In genomic region chr2:28894470-28895188, GRCh38 we compare ENCODE assay signal across 8 cellular contexts. TPM values are rescaled to one million over a fixed set of nuclear protein-coding genes. Genes with fewer than 3 reads are reported as not detected.
DNase-seq lines count a peak whose midpoint lies in the region; ATAC-seq and TF ChIP-seq lines count a peak whose summit lies in the region.

TSS of gene WDR43 (plus strand) at chr2:28894667. CDS start at chr2:28894699, 32 bp downstream.

- H3K27ac Mint-ChIP-seq in activated T-helper 17 cell treated with anti-CD3 and anti-CD28 coated beads, Interleukin-2, amount 50 U/mL, for 72 hours, result peak within 1 kb of the TSS; percentile 99
- H3K27ac Mint-ChIP-seq in natural killer cell, result peak within 1 kb of the TSS; percentile 77 to 93

- peaks cover 43% of the 10 kb centered on the region for H3K36me3 Mint-ChIP-seq in activated T-helper 17 cell treated with anti-CD3 and anti-CD28 coated beads, Interleukin-2, amount 50 U/mL, for 72 hours (ENCODE audit: low read depth)
- no peaks in the 10 kb centered on the region for H3K36me3 Mint-ChIP-seq in natural killer cell

- DNase-seq in Daoy (ENCODE audit: low read depth), result peak; percentile 100
- peak; percentile 88 for DNase-seq in GOT3 (lab: John Stamatoyannopoulos, UW)
- peak; percentile 95 for DNase-seq in LNCaP clone FGC (ENCODE audit: low read depth)
- peak; percentile 96 for DNase-seq in RWPE1 (ENCODE audit: low spot score)
- DNase-seq in fibroblast of mammary gland (ENCODE audit: low read depth), result peak; percentile 98
- peak; percentile 98 for DNase-seq in natural killer cell
- DNase-seq in stimulated activated naive CD4-positive, alpha-beta T cell treated with Interleukin-2 at 50 U/mL for 16 hours (lab: John Stamatoyannopoulos, UW), result peak; percentile 97

- CTCF ChIA-PET in RWPE1 (lab: Yijun Ruan, JAX), result interaction anchor here (0.6 to 0.7 kb wide), 2 partner anchors 11 to 1817 kb away, joined by 3 to 5 read pairs; no protein-coding TSS in a partner anchor

- no peaks in the 10 kb centered on the region for H3K9me3 Mint-ChIP-seq in activated T-helper 17 cell treated with anti-CD3 and anti-CD28 coated beads, Interleukin-2, amount 50 U/mL, for 72 hours
- H3K9me3 Mint-ChIP-seq in natural killer cell, result no peaks in the 10 kb centered on the region

- POLR2A ChIA-PET in RWPE1 (lab: Yijun Ruan, JAX; ENCODE audit: low non-redundant PET), result interaction anchor here (0.6 to 0.7 kb wide), 2 partner anchors 201 to 1114 kb away, joined by 4 to 6 read pairs; no protein-coding TSS in a partner anchor

- H3K4me3 ChIP-seq in LNCaP clone FGC (ENCODE audit: low read depth, low read length) (peak within 1 kb of the TSS; percentile 81), fibroblast of mammary gland (ENCODE audit: control insufficient read depth, low read depth, low read length) (peak within 1 kb of the TSS; percentile 91)

- H3K27ac ChIP-seq in RWPE1, result peak within 1 kb of the TSS; percentile 82

- peaks cover 29% of the 10 kb centered on the region for H3K4me1 Mint-ChIP-seq in activated T-helper 17 cell treated with anti-CD3 and anti-CD28 coated beads, Interleukin-2, amount 50 U/mL, for 72 hours
- peaks cover 29 to 32% of the 10 kb centered on the region in 2 donors for H3K4me1 Mint-ChIP-seq in natural killer cell

- H3K4me3 Mint-ChIP-seq in activated T-helper 17 cell treated with anti-CD3 and anti-CD28 coated beads, Interleukin-2, amount 50 U/mL, for 72 hours, result peak within 1 kb of the TSS; percentile 98
- H3K4me3 Mint-ChIP-seq in natural killer cell, result peak within 1 kb of the TSS; percentile 91

- ATAC-seq in activated T-helper 17 cell treated with anti-CD3 and anti-CD28 coated beads, Interleukin-2, amount 50 U/mL, for 72 hours (replicated peaks), result peak; percentile 95
- peak; percentile 95 to 100 (median 96) for ATAC-seq in natural killer cell

- intact Hi-C loops in natural killer cell (cut with micrococcal nuclease), result loop anchor here (1.0 to 10.0 kb wide), 3 partner anchors 24 to 140 kb away; partner anchors contain the start of genes PPP1CB and TRMT61B

- H3K27me3 Mint-ChIP-seq in activated T-helper 17 cell treated with anti-CD3 and anti-CD28 coated beads, Interleukin-2, amount 50 U/mL, for 72 hours, result no peaks in the 10 kb centered on the region
- no peaks in the 10 kb centered on the region for H3K27me3 Mint-ChIP-seq in natural killer cell (ENCODE audit: low read depth in 2 of 2)

- no peak for TF ChIP-seq CTCF in LNCaP clone FGC (IDR thresholded peaks at IDR 0.05; ENCODE audit: control insufficient read depth, extremely low read depth, insufficient read depth)
- TF ChIP-seq CTCF in RWPE1 (conservative IDR thresholded peaks at IDR 0.05; ENCODE audit: low read depth), result no peak
- TF ChIP-seq CTCF in fibroblast of mammary gland (conservative IDR thresholded peaks at IDR 0.05; ENCODE audit: control insufficient read depth, insufficient read depth, low read depth, low read length), result no peak
- TF ChIP-seq CTCF in natural killer cell (IDR thresholded peaks at IDR 0.05), result no peak

RNA-seq across cellular contexts. Expression of gene WDR43, which starts in this region (rescaled TPM):
- 108 and 111 TPM in 2 replicates for total RNA-seq in Daoy (2014; rRNA removed; shearing (Covaris generic))
- 100 to 1,000 TPM in 1 of 2 donors, 10 to 100 TPM in 1; 63.7 to 146 TPM for total RNA-seq in activated T-helper 17 cell treated with anti-CD3 and anti-CD28 coated beads, Interleukin-2, amount 50 U/mL, for 72 hours
- total RNA-seq in natural killer cell, result 10 to 100 TPM; 45.1 to 53.2 (median 49.1) TPM

Comparison
In these comparisons a context has a peak if more than half of its experiments do, and no peak if none do; other contexts are left out.
1. Peak in every context shown above with its lines: DNase-seq, ATAC-seq, H3K4me3 ChIP-seq and H3K27ac ChIP-seq.